8 cellular contexts compared by ENCODE assay signal in genomic region chr1:185338719-185339622, GRCh38. TPM values are rescaled to one million over a fixed set of nuclear protein-coding genes. Genes with fewer than 3 reads are reported as not detected.
DNase-seq lines count a peak whose midpoint lies in the region; ATAC-seq lines count a peak whose summit lies in the region.

No MANE protein-coding gene starts in this region.

- peaks cover 37% of the 10 kb centered on the region for H3K4me1 Mint-ChIP-seq in T-helper 2 cell treated with Interferon-gamma antibody and Interleukin-4, amounts not matched to agents 5 μg/mL and 100 μg/mL, for 36 hours (ENCODE audit: low read depth)

- H3K9ac ChIP-seq in BLaER1 treated with 17β-estradiol and CSF1 and Interleukin-3, amounts not matched to agents 10 nM and 100 nM, result peak overlapping the region; percentile 31 to 85 (median 80)
- H3K9ac ChIP-seq in GM23248, result no peak overlapping the region

- H3K4me3 Mint-ChIP-seq in T-helper 2 cell treated with Interferon-gamma antibody and Interleukin-4, amounts not matched to agents 5 μg/mL and 100 μg/mL, for 36 hours, result peak overlapping the region; percentile 70

- ATAC-seq in GM19035 (IDR thresholded peaks at IDR 0.05; ENCODE audit: unreplicated experiment), result peak; percentile 96
- ATAC-seq in HG03097 (IDR thresholded peaks at IDR 0.05; ENCODE audit: low FRiP score, unreplicated experiment), result peak; percentile 89
- peak; percentile 63 to 64 for ATAC-seq in right cardiac atrium

- H3K36me3 Mint-ChIP-seq in T-helper 2 cell treated with Interferon-gamma antibody and Interleukin-4, amounts not matched to agents 5 μg/mL and 100 μg/mL, for 36 hours (ENCODE audit: low read depth), result peaks cover 9% of the 10 kb centered on the region

- H3K9me3 Mint-ChIP-seq in T-helper 2 cell treated with Interferon-gamma antibody and Interleukin-4, amounts not matched to agents 5 μg/mL and 100 μg/mL, for 36 hours, result peaks cover 3% of the 10 kb centered on the region

- in situ Hi-C loops in GM23248 (cut with MboI), result no loop called here

- no peaks in the 10 kb centered on the region for H3K79me2 ChIP-seq in GM23248 (ENCODE audit: insufficient read depth)

- peaks cover 17% of the 10 kb centered on the region; the same call in 1 of the 2 replicates for H3F3A ChIP-seq in GM23248 (ENCODE audit: insufficient read depth)

- no peaks in the 10 kb centered on the region for H3K27me3 Mint-ChIP-seq in T-helper 2 cell treated with Interferon-gamma antibody and Interleukin-4, amounts not matched to agents 5 μg/mL and 100 μg/mL, for 36 hours (ENCODE audit: low read depth)

- intact Hi-C loops in right cardiac atrium (cut with DNase I), result no loop called here

- peak overlapping the region; percentile 75 to 98 (median 93) for H3K27ac ChIP-seq in BLaER1 treated with 17β-estradiol and CSF1 and Interleukin-3, amounts not matched to agents 10 nM and 100 nM
- H3K27ac ChIP-seq in right cardiac atrium (ENCODE audit: low read length) (no peak overlapping the region), GM23248 (no peak overlapping the region)

- peaks cover 28 to 99% (median 50%) of the 10 kb centered on the region in 10 experiments for H3K4me1 ChIP-seq in BLaER1 treated with 17β-estradiol and CSF1 and Interleukin-3, amounts not matched to agents 10 nM and 100 nM
- no peaks in the 10 kb centered on the region for H3K4me1 ChIP-seq in right cardiac atrium (ENCODE audit: control insufficient read depth, insufficient read depth, low read length)
- H3K4me1 ChIP-seq in GM23248 (ENCODE audit: insufficient read depth), result peaks cover 12% of the 10 kb centered on the region

- H3K9me2 ChIP-seq in GM23248 (ENCODE audit: insufficient read depth), result no peaks in the 10 kb centered on the region

- H2AFZ ChIP-seq in GM23248, result no peak overlapping the region

- no peaks in the 10 kb centered on the region for H3K36me3 ChIP-seq in BLaER1 treated with 17β-estradiol and CSF1 and Interleukin-3, amounts not matched to agents 10 nM and 100 nM
- H3K36me3 ChIP-seq in GM23248 (ENCODE audit: low read depth), result no peaks in the 10 kb centered on the region

- no peaks in the 10 kb centered on the region for H3K9me3 ChIP-seq in BLaER1 treated with 17β-estradiol and CSF1 and Interleukin-3, amounts not matched to agents 10 nM and 100 nM (replicated peaks in 1 of 11)
- no peaks in the 10 kb centered on the region for H3K9me3 ChIP-seq in right cardiac atrium (ENCODE audit: control insufficient read depth, low read length)
- H3K9me3 ChIP-seq in GM23248 (ENCODE audit: low read depth), result no peaks in the 10 kb centered on the region

- H3K4me2 ChIP-seq in BLaER1 treated with 17β-estradiol and CSF1 and Interleukin-3, amounts not matched to agents 10 nM and 100 nM, result peak overlapping the region; percentile 75 to 93 (median 87)
- no peak overlapping the region for H3K4me2 ChIP-seq in GM23248 (ENCODE audit: unreplicated experiment)

- WGBS in right cardiac atrium, result 76% methylated on average over 8 of the region's 8 CpGs
- 95 to 97% methylated on average over 8 of the region's 8 CpGs for WGBS in GM23248 (ENCODE audit: low coverage in 1 of 2, low lambda C conversion rate in 2 of 2, missing lambda C conversion rate in 2 of 2), 2 experiments

- H3K27ac Mint-ChIP-seq in T-helper 2 cell treated with Interferon-gamma antibody and Interleukin-4, amounts not matched to agents 5 μg/mL and 100 μg/mL, for 36 hours, result peak overlapping the region; percentile 79

- peak overlapping the region in 6 of 10 experiments; percentile 26 to 51 (median 46); a peak in 11 of 20 replicates for H3K4me3 ChIP-seq in BLaER1 treated with 17β-estradiol and CSF1 and Interleukin-3, amounts not matched to agents 10 nM and 100 nM
- H3K4me3 ChIP-seq in right cardiac atrium (ENCODE audit: low read length), result no peak overlapping the region
- H3K4me3 ChIP-seq in GM23248, result no peak overlapping the region

- peaks cover 0 to 7% (median 0%) of the 10 kb centered on the region in 11 experiments; a peak in 1 of 22 replicates for H4K20me1 ChIP-seq in BLaER1 treated with 17β-estradiol and CSF1 and Interleukin-3, amounts not matched to agents 10 nM and 100 nM
- H4K20me1 ChIP-seq in GM23248 (ENCODE audit: insufficient read depth), result no peaks in the 10 kb centered on the region

- H3K27me3 ChIP-seq in BLaER1 treated with 17β-estradiol and CSF1 and Interleukin-3, amounts not matched to agents 10 nM and 100 nM, result no peaks in the 10 kb centered on the region
- no peaks in the 10 kb centered on the region for H3K27me3 ChIP-seq in right cardiac atrium (ENCODE audit: control insufficient read depth, insufficient read depth)
- H3K27me3 ChIP-seq in GM23248 (replicated peaks; ENCODE audit: insufficient read depth), result no peaks in the 10 kb centered on the region

- DNase-seq in T-helper 2 cell treated with Interferon-gamma antibody and Interleukin-4, amounts not matched to agents 5 μg/mL and 100 μg/mL, for 36 hours (ENCODE audit: low spot score), result peak; percentile 44
- DNase-seq in right cardiac atrium (peak in 2 of 3 donors; percentile 18 to 48), NCI-H2171 treated with DMSO at 0.1 percent for 48 hours (lab: John Stamatoyannopoulos, UW) (no peak), GM23248 (no peak), epidermal melanocyte (ENCODE audit: insufficient read length, low spot score) (no peak)

RNA-seq across cellular contexts. Expression of gene IVNS1ABP, which starts 21.9 kb away (rescaled TPM):
- total RNA-seq in right cardiac atrium, result 10 to 100 TPM; 36.7 to 37.4 (median 37.1) TPM
- polyA plus RNA-seq in right cardiac atrium, result 18.8 TPM
- 52.0 and 63.5 TPM in 2 replicates for total RNA-seq in GM23248 (2014; rRNA removed; shearing (Covaris generic))
- 47.9 and 51.4 TPM in 2 replicates for polyA plus RNA-seq in GM23248 (2016; fragmentation: Nextera tagmentation; extraction: Ambion mirVana)

Comparison
In these comparisons a context has a peak if more than half of its experiments do, and no peak if none do; other contexts are left out.
1. H3K27ac ChIP-seq: peak in BLaER1 treated with 17β-estradiol and CSF1 and Interleukin-3, amounts not matched to agents 10 nM and 100 nM (11 of 11); none in right cardiac atrium (single experiment) and GM23248 (single experiment).
2. H3K4me3 ChIP-seq: peak in BLaER1 treated with 17β-estradiol and CSF1 and Interleukin-3, amounts not matched to agents 10 nM and 100 nM (6 of 10); none in right cardiac atrium (single experiment) and GM23248 (single experiment).
3. DNase-seq: peak in T-helper 2 cell treated with Interferon-gamma antibody and Interleukin-4, amounts not matched to agents 5 μg/mL and 100 μg/mL, for 36 hours (single experiment) and right cardiac atrium (2 of 3); none in NCI-H2171 treated with DMSO at 0.1 percent for 48 hours (single experiment), GM23248 (single experiment) and epidermal melanocyte (single experiment).
4. Peak in every context shown above with its lines, with median percentiles within 50 percentile points of each other: ATAC-seq.